10 cellular contexts compared by ENCODE assay signal in the genomic region with DNA sequence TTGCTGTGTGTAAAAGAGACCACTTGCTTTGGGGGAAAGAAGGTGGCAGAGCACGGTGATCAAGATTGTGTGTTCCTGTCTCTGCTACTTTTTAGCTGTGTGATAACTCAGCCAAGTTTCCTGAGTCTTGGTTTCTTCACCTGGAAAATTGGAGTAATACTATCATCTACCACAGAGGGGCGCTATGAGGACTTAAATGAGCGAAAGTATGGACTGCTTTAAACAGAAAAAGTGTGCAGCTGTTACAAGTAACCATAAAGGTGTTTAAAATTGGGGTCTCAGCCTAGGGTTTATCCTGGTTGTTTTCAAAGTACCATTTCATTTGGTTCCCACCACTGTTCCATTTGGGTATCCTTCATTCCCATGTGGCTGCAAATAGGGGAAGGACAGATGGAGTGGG.
DNase-seq lines count a peak whose midpoint lies in the region; ATAC-seq and TF ChIP-seq lines count a peak whose summit lies in the region.
"Had no signal": no experiment of that assay in that cellular context is flagged by ENCODE, and none has a peak within 500 bp of the region (broad histone marks: within the 10 kb centered on the region; RNA-seq: fewer than 3 reads in every experiment).

No MANE protein-coding gene starts in this region.

- H3K27ac ChIP-seq in hepatocyte (no peak overlapping the region), prostate gland (no peak overlapping the region)
- H3K27ac ChIP-seq: tibial artery had no signal

- H3K36me3 ChIP-seq in BJ (ENCODE audit: control insufficient read depth, insufficient read depth, low read length), result no peaks in the 10 kb centered on the region
- no peaks in the 10 kb centered on the region for H3K36me3 ChIP-seq in hepatocyte (replicated peaks; ENCODE audit: insufficient read depth, low read depth)
- no peaks in the 10 kb centered on the region for H3K36me3 ChIP-seq in prostate gland
- H3K36me3 ChIP-seq: tibial artery had no signal

- no peaks in the 10 kb centered on the region for H3K9me3 ChIP-seq in hepatocyte (ENCODE audit: low read depth)
- no peaks in the 10 kb centered on the region for H3K9me3 ChIP-seq in prostate gland
- H3K9me3 ChIP-seq: tibial artery had no signal

- in situ Hi-C loops in GM13976 (cut with MboI; ENCODE audit: low sequenced_read_pairs, unreplicated experiment) (no loop called here), SK-MEL-5 (cut with HindIII; ENCODE audit: low pct_unique_long_range_greater_than_20kb, low sequenced_read_pairs) (no loop called here)

- H3K79me2 ChIP-seq in hepatocyte, result no peaks in the 10 kb centered on the region

- TF ChIP-seq CTCF in BJ (IDR thresholded peaks at IDR 0.05; ENCODE audit: insufficient read depth, low read depth, low read length) (peak; percentile 18; the same call in 1 of the 2 replicates), GM13976 (IDR thresholded peaks at IDR 0.05; ENCODE audit: borderline replicate concordance, control extremely low read depth, extremely low read depth, insufficient read depth, missing control alignments) (peak; percentile 19), hepatocyte (IDR thresholded peaks at IDR 0.05; ENCODE audit: poor library complexity) (peak; percentile 35), prostate gland (IDR thresholded peaks at IDR 0.05) (peak in 2 of 4 experiments; percentile 8 to 39)

- H2AFZ ChIP-seq in hepatocyte, result no peak overlapping the region

- no peak overlapping the region for H3K4me2 ChIP-seq in hepatocyte

- intact Hi-C loops in prostate gland (cut with DNase I), result no loop called here

- H3K27me3 ChIP-seq in BJ (ENCODE audit: control insufficient read depth, insufficient read depth, low read length) (no peaks in the 10 kb centered on the region), hepatocyte (no peaks in the 10 kb centered on the region), prostate gland (replicated peaks; ENCODE audit: insufficient read depth) (no peaks in the 10 kb centered on the region)

- WGBS in hepatocyte (ENCODE audit: low lambda C conversion rate, missing lambda C conversion rate), result 19% methylated on average over 3 of the region's 3 CpGs
- WGBS in prostate gland, result 20% methylated on average over 3 of the region's 3 CpGs

- POLR2A ChIA-PET in BJ (lab: Charles Lee), result no interaction called here

- no peaks in the 10 kb centered on the region for H4K20me1 ChIP-seq in hepatocyte (ENCODE audit: insufficient read depth, poor library complexity, severe bottlenecking)

- H3K4me3 ChIP-seq in BJ (ENCODE audit: low read depth, low read length) (no peak overlapping the region), hepatocyte (no peak overlapping the region), prostate gland (no peak overlapping the region)
- H3K4me3 ChIP-seq: tibial artery had no signal

- H3K4me1 ChIP-seq in hepatocyte (ENCODE audit: insufficient read depth) (no peaks in the 10 kb centered on the region), prostate gland (replicated peaks) (no peaks in the 10 kb centered on the region)
- H3K4me1 ChIP-seq: tibial artery had no signal

- CTCF ChIA-PET in BJ (lab: Yijun Ruan, JAX), result interaction anchor here (1.3 to 1.6 kb wide), 3 partner anchors 9 to 449 kb away, joined by 3 to 4 read pairs (median 3); no protein-coding TSS in a partner anchor

- no peak for TF ChIP-seq POLR2A in prostate gland (IDR thresholded peaks at IDR 0.05)

- no peaks in the 10 kb centered on the region for H3K9me2 ChIP-seq in hepatocyte (replicated peaks; ENCODE audit: insufficient read depth)

- no peak for ATAC-seq in HG03439 (IDR thresholded peaks at IDR 0.05; ENCODE audit: unreplicated experiment)

- DNase-seq in BJ (ENCODE audit: low read depth) (no peak), GM13976 (ENCODE audit: low spot score) (peak; percentile 23), SK-MEL-5 (ENCODE audit: low read depth, low spot score) (peak; percentile 72), hepatocyte (ENCODE audit: low spot score) (no peak), GM03348 (ENCODE audit: low spot score) (no peak), prostate gland (ENCODE audit: low spot score) (no peak)
- no peak for DNase-seq in activated CD4-positive, CD25-positive, alpha-beta regulatory T cell treated with anti-CD3 and anti-CD28 coated beads, Interleukin-2, amount 50 U/mL, for 72 hours
- DNase-seq: activated gamma-delta T cell, tibial artery had no signal

Comparison
In these comparisons a context has a peak if more than half of its experiments do, and no peak if none do; other contexts are left out.
1. DNase-seq: peak in GM13976 (single experiment) and SK-MEL-5 (single experiment); none in BJ (single experiment), hepatocyte (single experiment), GM03348 (single experiment), activated CD4-positive, CD25-positive, alpha-beta regulatory T cell treated with anti-CD3 and anti-CD28 coated beads, Interleukin-2, amount 50 U/mL, for 72 hours (single experiment) and prostate gland (single experiment).